ENCODE assay signal across 8 cellular contexts in genomic region chr19:1513492-1514294, GRCh38. TPM values are rescaled to one million over a fixed set of nuclear protein-coding genes. Genes with fewer than 3 reads are reported as not detected.
DNase-seq lines count a peak whose midpoint lies in the region; ATAC-seq and TF ChIP-seq lines count a peak whose summit lies in the region.

No MANE protein-coding gene starts in this region.

- peak overlapping the region; percentile 36 for H3K4me3 Mint-ChIP-seq in WTC11
- peak overlapping the region; percentile 55 for H3K4me3 Mint-ChIP-seq in central memory CD8-positive, alpha-beta T cell

- WGBS in lung, 2 donors: 8 to 11% methylated on average over 39 to 53 of the region's 53 CpGs

- H3K27me3 Mint-ChIP-seq in WTC11 (ENCODE audit: low read depth): peaks cover 49% of the 10 kb centered on the region
- H3K27me3 Mint-ChIP-seq in central memory CD8-positive, alpha-beta T cell: peaks cover 10% of the 10 kb centered on the region

- no peaks in the 10 kb centered on the region for H3K4me1 Mint-ChIP-seq in WTC11
- peaks cover 5% of the 10 kb centered on the region for H3K4me1 Mint-ChIP-seq in central memory CD8-positive, alpha-beta T cell

- H3K4me3 ChIP-seq in lung: no peak overlapping the region

- H3K36me3 ChIP-seq in lung (ENCODE audit: control insufficient read depth in 2 of 2, insufficient read depth in 2 of 2, low read length in 2 of 2): no peaks in the 10 kb centered on the region

- H3K36me3 Mint-ChIP-seq in WTC11: no peaks in the 10 kb centered on the region
- H3K36me3 Mint-ChIP-seq in central memory CD8-positive, alpha-beta T cell (ENCODE audit: insufficient read depth): peaks cover 1% of the 10 kb centered on the region

- H3K27me3 ChIP-seq in lung (ENCODE audit: control insufficient read depth, insufficient read depth): no peaks in the 10 kb centered on the region

- peak; percentile 77 for TF ChIP-seq CTCF in WTC11 (IDR thresholded peaks at IDR 0.05)
- TF ChIP-seq CTCF in lung (IDR thresholded peaks at IDR 0.05; ENCODE audit: control extremely low read depth, extremely low read depth): peak; percentile 2

- DNase-seq in AML-193 (lab: John Stamatoyannopoulos, UW) (peak; percentile 5 to 16), HuH-7 (ENCODE audit: low spot score) (peak; percentile 74), WTC11 (ENCODE audit: low spot score) (peak; percentile 74), lung (ENCODE audit: low spot score) (peak; percentile 39), NCI-H146 (lab: John Stamatoyannopoulos, UW) (no peak)
- DNase-seq in central memory CD8-positive, alpha-beta T cell (ENCODE audit: low spot score in 2 of 2): peak; percentile 40 to 45
- DNase-seq in stimulated activated CD8-positive, alpha-beta memory T cell treated with anti-CD3 and anti-CD28 coated beads, Interleukin-4, amount 100 ng/mL, for 4 hours (ENCODE audit: low read depth in 2 of 2, low spot score in 1 of 2): peak; percentile 11 to 24

- H3K4me1 ChIP-seq in lung (ENCODE audit: control insufficient read depth in 2 of 2, insufficient read depth in 2 of 2, low read length in 2 of 2): no peaks in the 10 kb centered on the region

- POLR2A ChIA-PET in WTC11 (lab: Charles Lee): no interaction called here

- peak overlapping the region in 1 of 2 donors; percentile 96 for H3K27ac ChIP-seq in lung (ENCODE audit: low read depth in 1 of 2, low read length in 1 of 2)

- CTCF ChIA-PET in WTC11 (lab: Charles Lee): interaction anchor here (0.5 to 1.8 kb wide), 6 partner anchors 10 to 1100 kb away, joined by 3 to 8 read pairs (median 4); partner anchors contain the start of gene PLK5

- peaks cover 14% of the 10 kb centered on the region for H3K9me3 Mint-ChIP-seq in WTC11
- no peaks in the 10 kb centered on the region for H3K9me3 Mint-ChIP-seq in central memory CD8-positive, alpha-beta T cell

- no peak overlapping the region for H3K27ac Mint-ChIP-seq in WTC11
- H3K27ac Mint-ChIP-seq in central memory CD8-positive, alpha-beta T cell (ENCODE audit: low read depth): no peak overlapping the region

- H3K9me3 ChIP-seq in lung (ENCODE audit: control insufficient read depth in 2 of 2, insufficient read depth in 1 of 2, low read length in 1 of 2): peaks cover 0 to 3% of the 10 kb centered on the region in 2 donors

- ATAC-seq in WTC11: peak; percentile 49
- ATAC-seq in central memory CD8-positive, alpha-beta T cell (replicated peaks; ENCODE audit: extremely low read depth, poor library complexity, severe bottlenecking): peak; percentile 54
- peak; percentile 23 for ATAC-seq in lung (ENCODE audit: insufficient read depth, low FRiP score)
- no peak for ATAC-seq in HG03139 (IDR thresholded peaks at IDR 0.05; ENCODE audit: unreplicated experiment)

TF ChIP-seq in WTC11, 78 proteins besides CTCF, POLR2A, EP300 and RAD21:
- TF ChIP-seq GTF2I (CRISPR knock-in tag; conservative IDR thresholded peaks at IDR 0.05): 0 out of 2 replicates have a peak, but pooled peaks have one; percentile 11
- TF ChIP-seq ZNF396 (CRISPR knock-in tag; IDR thresholded peaks at IDR 0.05; ENCODE audit: borderline replicate concordance): no peak

RNA-seq across cellular contexts. Expression of gene ADAMTSL5, which starts 0.9 kb away (rescaled TPM):
- total RNA-seq in WTC11 (2021) (0.55 to 1.9 TPM (median 1.5 TPM) in 3 replicates), lung (1 to 10 TPM in 1 of 2 donors, under 1 TPM in 1; 0.97 to 2.8 TPM)
- 1 to 10 TPM; 1.4 to 1.5 TPM for polyA plus RNA-seq in lung

RNA-seq across cellular contexts. Expression of gene PLK5, which starts 10.2 kb away (rescaled TPM):
- 0.60 to 1.4 TPM (median 0.62 TPM) in 3 replicates for total RNA-seq in WTC11 (2021)
- not detected for total RNA-seq in lung
- polyA plus RNA-seq in lung: under 1 TPM in 1 of 2 donors, not detected in 1; 0.09 TPM

RNA-seq across cellular contexts. Expression of gene REEP6, which starts 22.7 kb away (rescaled TPM):
- 17.0 to 19.5 TPM (median 19.1 TPM) in 3 replicates for total RNA-seq in WTC11 (2021)
- 1 to 10 TPM; 3.0 to 6.8 TPM for total RNA-seq in lung
- 1 to 10 TPM; 2.5 to 7.6 TPM for polyA plus RNA-seq in lung

RNA-seq across cellular contexts. Expression of gene PCSK4, which starts 23.5 kb away (rescaled TPM):
- total RNA-seq in WTC11 (2021): 18.6 to 22.4 TPM (median 21.5 TPM) in 3 replicates
- total RNA-seq in lung: 1 to 10 TPM; 7.1 to 7.9 TPM
- 1 to 10 TPM; 2.3 to 3.7 TPM for polyA plus RNA-seq in lung

RNA-seq across cellular contexts. Expression of gene C19orf25, which starts 34.7 kb away (rescaled TPM):
- total RNA-seq in WTC11 (2021): 56.5 to 65.7 TPM (median 60.4 TPM) in 3 replicates
- 10 to 100 TPM; 24.1 to 35.8 TPM for total RNA-seq in lung
- 10 to 100 TPM; 33.3 to 42.6 TPM for polyA plus RNA-seq in lung
